In genomic region chr4:7337196-7338058, GRCh38 we compare ENCODE assay signal across 23 cellular contexts.
"Had no signal": no experiment of that assay in that cellular context is flagged by ENCODE, and none has a peak within 500 bp of the region (broad histone marks: within the 10 kb centered on the region; RNA-seq: fewer than 3 reads in every experiment).

No MANE protein-coding gene starts in this region.

- ATAC-seq: activated T-cell treated with anti-CD3 and anti-CD28 coated beads, Interleukin-2, amount 50 U/mL, for 4 hours; PC-3; T-helper 17 cell; WTC11 had no signal

- H3K36me3 Mint-ChIP-seq: activated naive CD8-positive, alpha-beta T cell treated with anti-CD3 and anti-CD28 coated beads for 36 hours had no signal

- H3K4me1 Mint-ChIP-seq: activated naive CD8-positive, alpha-beta T cell treated with anti-CD3 and anti-CD28 coated beads for 36 hours had no signal

- H3K4me3 Mint-ChIP-seq: activated naive CD8-positive, alpha-beta T cell treated with anti-CD3 and anti-CD28 coated beads for 36 hours; activated T-cell treated with anti-CD3 and anti-CD28 coated beads, Interleukin-2, amount 50 U/mL, for 4 hours; T-helper 17 cell; WTC11 had no signal

- H3K36me3 ChIP-seq: breast epithelium had no signal

- H3K27ac Mint-ChIP-seq: activated naive CD8-positive, alpha-beta T cell treated with anti-CD3 and anti-CD28 coated beads for 36 hours; T-helper 17 cell; WTC11 had no signal

- H3K27me3 ChIP-seq: breast epithelium had no signal

- DNase-seq: activated CD4-positive, alpha-beta T cell treated with anti-CD3 and anti-CD28 coated beads for 48 hours; activated CD4-positive, alpha-beta T cell treated with anti-CD3 and anti-CD28 coated beads, Interleukin-2, amount 50 U/mL, for 48 hours; activated CD4-positive, CD25-positive, alpha-beta regulatory T cell treated with anti-CD3 and anti-CD28 coated beads, Interleukin-2, amount 50 U/mL, for 72 hours; activated CD8-positive, alpha-beta memory T cell treated with anti-CD3 and anti-CD28 coated beads for 24 hours; activated effector memory CD4-positive, alpha-beta T cell treated with anti-CD3 and anti-CD28 coated beads, Interleukin-2, amount 50 U/mL, for 16 hours; activated naive CD4-positive, alpha-beta T cell treated with Interleukin-2 at 50 U/mL for 16 hours; activated naive CD8-positive, alpha-beta T cell treated with anti-CD3 and anti-CD28 coated beads for 36 hours; activated T-cell treated with anti-CD3 and anti-CD28 coated beads, Interleukin-2, amount 50 U/mL, for 4 hours; IMR-90; Kasumi-1; KBM-7; NCI-H1048; NCI-H146; NCI-H187 treated with DMSO at 0.1 percent for 48 hours; NCI-H2081 treated with DMSO at 0.1 percent for 48 hours; NCI-H446; PC-3; SIG-M5; T-helper 17 cell; T-helper 9 cell had no signal

- H3K27ac ChIP-seq: breast epithelium had no signal

- H3K4me1 ChIP-seq: breast epithelium had no signal

- H3K27me3 Mint-ChIP-seq: T-helper 17 cell had no signal

- FAIRE-seq: RCC 7860 had no signal

- H3K4me3 ChIP-seq: breast epithelium had no signal
